ENCODE assay signal across 11 cellular contexts in genomic region chr12:1595690-1596347, GRCh38. TPM values are rescaled to one million over a fixed set of nuclear protein-coding genes. Genes with fewer than 3 reads are reported as not detected.
DNase-seq lines count a peak whose midpoint lies in the region; ATAC-seq and TF ChIP-seq lines count a peak whose summit lies in the region.
"Had no signal": no experiment of that assay in that cellular context is flagged by ENCODE, and none has a peak within 500 bp of the region (broad histone marks: within the 10 kb centered on the region; RNA-seq: fewer than 3 reads in every experiment).

No MANE protein-coding gene starts in this region.

- TF ChIP-seq CTCF in ascending aorta (IDR thresholded peaks at IDR 0.05) (no peak), mesothelial cell of epicardium (IDR thresholded peaks at IDR 0.05; ENCODE audit: unreplicated experiment) (no peak), upper lobe of left lung (IDR thresholded peaks at IDR 0.05) (no peak)

- H3K27me3 Mint-ChIP-seq in activated naive CD4-positive, alpha-beta T cell treated with anti-CD3 and anti-CD28 coated beads, Interleukin-2, amount 10 ng/mL, durations not matched to agents 7 days and 5 days: no peaks in the 10 kb centered on the region
- H3K27me3 Mint-ChIP-seq in mesothelial cell of epicardium (ENCODE audit: low read depth): no peaks in the 10 kb centered on the region

- peak overlapping the region; percentile 91 for H3K27ac Mint-ChIP-seq in activated naive CD4-positive, alpha-beta T cell treated with anti-CD3 and anti-CD28 coated beads, Interleukin-2, amount 10 ng/mL, durations not matched to agents 7 days and 5 days
- H3K27ac Mint-ChIP-seq in mesothelial cell of epicardium: no peak overlapping the region

- peak overlapping the region; percentile 84 to 86 for H3K27ac ChIP-seq in ascending aorta
- H3K27ac ChIP-seq in upper lobe of left lung: peak overlapping the region; percentile 91 to 98 (median 93)

- no peak for DNase-seq in activated naive CD4-positive, alpha-beta T cell treated with anti-CD3 and anti-CD28 coated beads, Interleukin-2, amount 10 ng/mL, durations not matched to agents 7 days and 5 days
- no peak for DNase-seq in activated naive CD4-positive, alpha-beta T cell (lab: John Stamatoyannopoulos, UW)
- DNase-seq in ascending aorta (ENCODE audit: low spot score in 2 of 2): no peak
- no peak for DNase-seq in mesothelial cell of epicardium (ENCODE audit: low spot score in 2 of 2, unreplicated experiment in 2 of 2)
- no peak for DNase-seq in upper lobe of left lung
- DNase-seq in DMS114 treated with DMSO at 0.1 percent for 48 hours (lab: John Stamatoyannopoulos, UW; ENCODE audit: unreplicated experiment): no peak
- DNase-seq in NCI-H2081 (lab: John Stamatoyannopoulos, UW): no peak
- no peak for DNase-seq in stimulated activated CD4-positive, alpha-beta T cell treated with anti-CD3 and anti-CD28 coated beads, Interleukin-15, amount 100 ng/mL, for 24 hours
- DNase-seq: activated gamma-delta T cell treated with Interleukin-2 at 50 U/mL for 16 hours, kidney glomerular epithelial cell, NCI-H510A had no signal

- peak overlapping the region in 1 of 2 donors; percentile 95 for H3K4me3 ChIP-seq in ascending aorta
- H3K4me3 ChIP-seq in upper lobe of left lung: peak overlapping the region in 1 of 4 donors; percentile 80

- H3K4me1 ChIP-seq in ascending aorta (peaks cover 9 to 20% of the 10 kb centered on the region in 2 donors), upper lobe of left lung (peaks cover 30 to 40% (median 34%) of the 10 kb centered on the region in 4 donors)

- intact Hi-C loops in ascending aorta (cut with DNase I): loop anchor here (5.0 to 10.0 kb wide), 2 partner anchors 599 to 841 kb away; partner anchors contain the start of gene WNK1

- H3K4me3 Mint-ChIP-seq in activated naive CD4-positive, alpha-beta T cell treated with anti-CD3 and anti-CD28 coated beads, Interleukin-2, amount 10 ng/mL, durations not matched to agents 7 days and 5 days: peak overlapping the region; percentile 87
- peak overlapping the region; percentile 79 for H3K4me3 Mint-ChIP-seq in mesothelial cell of epicardium

- H3K9me3 ChIP-seq in ascending aorta (no peaks in the 10 kb centered on the region), upper lobe of left lung (no peaks in the 10 kb centered on the region)

- WGBS in upper lobe of left lung, 2 donors: 81 to 83% methylated on average over 9 of the region's 9 CpGs

- H3K4me1 Mint-ChIP-seq in activated naive CD4-positive, alpha-beta T cell treated with anti-CD3 and anti-CD28 coated beads, Interleukin-2, amount 10 ng/mL, durations not matched to agents 7 days and 5 days: peaks cover 39% of the 10 kb centered on the region
- H3K4me1 Mint-ChIP-seq in mesothelial cell of epicardium: peaks cover 36% of the 10 kb centered on the region

- no peak for ATAC-seq in upper lobe of left lung (ENCODE audit: low FRiP score in 2 of 2)

- no peaks in the 10 kb centered on the region for H3K9me3 Mint-ChIP-seq in activated naive CD4-positive, alpha-beta T cell treated with anti-CD3 and anti-CD28 coated beads, Interleukin-2, amount 10 ng/mL, durations not matched to agents 7 days and 5 days
- H3K9me3 Mint-ChIP-seq in mesothelial cell of epicardium: peaks cover 4% of the 10 kb centered on the region

- CTCF ChIA-PET in activated naive CD4-positive, alpha-beta T cell treated with anti-CD3 and anti-CD28 coated beads, Interleukin-2, amount 10 ng/mL, durations not matched to agents 7 days and 5 days (lab: Charles Lee): no interaction called here

- TF ChIP-seq POLR2A in upper lobe of left lung (IDR thresholded peaks at IDR 0.05): no peak

- no peak for TF ChIP-seq EP300 in upper lobe of left lung (IDR thresholded peaks at IDR 0.05)

- H3K36me3 Mint-ChIP-seq in activated naive CD4-positive, alpha-beta T cell treated with anti-CD3 and anti-CD28 coated beads, Interleukin-2, amount 10 ng/mL, durations not matched to agents 7 days and 5 days: peaks cover 23% of the 10 kb centered on the region
- no peaks in the 10 kb centered on the region for H3K36me3 Mint-ChIP-seq in mesothelial cell of epicardium

- H3K36me3 ChIP-seq in ascending aorta: no peaks in the 10 kb centered on the region
- H3K36me3 ChIP-seq in upper lobe of left lung: no peaks in the 10 kb centered on the region

- H3K27me3 ChIP-seq in ascending aorta (no peaks in the 10 kb centered on the region), upper lobe of left lung (no peaks in the 10 kb centered on the region)

RNA-seq across cellular contexts. Expression of gene FBXL14, which starts 1.4 kb away (rescaled TPM):
- 14.7 TPM for total RNA-seq in ascending aorta
- 14.1 to 14.8 TPM (median 14.3 TPM) in 3 replicates for total RNA-seq in mesothelial cell of epicardium
- 10 to 100 TPM in 4 of 6 donors, 1 to 10 TPM in 2; 8.5 to 22.0 (median 14.4) TPM for total RNA-seq in upper lobe of left lung

RNA-seq across cellular contexts. Expression of gene WNT5B, which starts 33.2 kb away (rescaled TPM):
- total RNA-seq in ascending aorta: 0.53 TPM
- 54.4 to 58.3 TPM (median 56.2 TPM) in 3 replicates for total RNA-seq in mesothelial cell of epicardium
- 1 to 10 TPM in 5 of 6 donors, not detected in 1; 5.8 to 9.7 (median 7.0) TPM for total RNA-seq in upper lobe of left lung
